Comparison of ENCODE assay signal across 14 cellular contexts in the genomic region with DNA sequence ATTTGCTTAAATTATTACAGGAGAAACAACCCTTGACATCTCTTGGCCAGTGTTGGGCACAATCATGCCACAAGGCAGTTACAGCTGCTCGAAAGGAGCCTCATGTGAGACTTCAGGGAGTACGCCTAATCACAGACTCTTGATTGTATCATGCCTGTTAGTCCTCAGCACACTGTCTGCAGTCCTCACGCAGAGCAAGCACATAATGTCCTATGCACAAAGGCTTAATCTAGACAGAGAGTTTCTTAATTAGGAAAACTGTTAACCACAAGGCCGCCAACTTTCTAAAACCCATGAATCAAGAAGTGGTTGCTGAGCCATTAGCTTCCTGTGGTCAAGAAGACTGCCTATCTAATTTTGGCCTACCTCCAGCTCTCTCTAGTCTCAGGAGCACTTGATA.
DNase-seq lines count a peak whose midpoint lies in the region; ATAC-seq and TF ChIP-seq lines count a peak whose summit lies in the region.
"Had no signal": no experiment of that assay in that cellular context is flagged by ENCODE, and none has a peak within 500 bp of the region (broad histone marks: within the 10 kb centered on the region; RNA-seq: fewer than 3 reads in every experiment).

No MANE protein-coding gene starts in this region.

- no peak for TF ChIP-seq CTCF in NB4 (IDR thresholded peaks at IDR 0.05; ENCODE audit: low read depth, low read length)
- TF ChIP-seq CTCF in choroid plexus epithelial cell (conservative IDR thresholded peaks at IDR 0.05; ENCODE audit: low read depth, low read length), result no peak
- TF ChIP-seq CTCF in ascending aorta (IDR thresholded peaks at IDR 0.05), result no peak

- TF ChIP-seq POLR2A in NB4 (IDR thresholded peaks at IDR 0.05; ENCODE audit: extremely low read depth, insufficient read length), result no peak

- intact Hi-C loops in sciatic nerve (cut with DNase I) (no loop called here), ascending aorta (cut with DNase I) (no loop called here)

- ATAC-seq in GM18861 (IDR thresholded peaks at IDR 0.05; ENCODE audit: unreplicated experiment), result peak; percentile 56
- peak; percentile 52 for ATAC-seq in sciatic nerve
- no peak for ATAC-seq in GM18520 (IDR thresholded peaks at IDR 0.05; ENCODE audit: unreplicated experiment)
- ATAC-seq: activated CD8-positive, alpha-beta memory T cell treated with anti-CD3 and anti-CD28 coated beads, Interleukin-2, amount 10 ng/mL, durations not matched to agents 7 days and 5 days had no signal

- DNase-seq in NB4 (ENCODE audit: low read depth), result peak; percentile 77
- DNase-seq in choroid plexus epithelial cell (ENCODE audit: low read depth), result peak; percentile 67
- no peak for DNase-seq in sciatic nerve (ENCODE audit: low spot score)
- DNase-seq in middle frontal gyrus (ENCODE audit: extremely low spot score, low spot score), result no peak
- DNase-seq in cerebellum (ENCODE audit: low spot score), result no peak
- no peak for DNase-seq in ascending aorta (ENCODE audit: low spot score in 2 of 2)
- DNase-seq: activated CD8-positive, alpha-beta memory T cell treated with anti-CD3 and anti-CD28 coated beads, Interleukin-2, amount 10 ng/mL, durations not matched to agents 7 days and 5 days; activated naive CD8-positive, alpha-beta T cell treated with anti-CD3 and anti-CD28 coated beads, Interleukin-2, amount 10 ng/mL, durations not matched to agents 7 days and 5 days; SHP77 treated with DMSO at 0.1 percent for 48 hours; stimulated activated CD4-positive, alpha-beta T cell treated with anti-CD3 and anti-CD28 coated beads, Interleukin-4, amount 100 ng/mL, for 1 hour; stimulated activated naive CD4-positive, alpha-beta T cell treated with Interleukin-2 at 50 U/mL for 16 hours had no signal

- no peaks in the 10 kb centered on the region for H3K9me3 ChIP-seq in ascending aorta
- H3K9me3 ChIP-seq: prostate gland had no signal

- no peaks in the 10 kb centered on the region for H3K4me1 ChIP-seq in ascending aorta
- H3K4me1 ChIP-seq: prostate gland had no signal

- H3K4me3 ChIP-seq in NB4 (ENCODE audit: low read depth, low read length), result no peak overlapping the region
- H3K4me3 ChIP-seq in choroid plexus epithelial cell (ENCODE audit: low read depth, low read length), result no peak overlapping the region
- H3K4me3 ChIP-seq in ascending aorta, result no peak overlapping the region
- H3K4me3 ChIP-seq: prostate gland had no signal

- no peaks in the 10 kb centered on the region for H3K27me3 ChIP-seq in ascending aorta

- H3K27ac ChIP-seq in ascending aorta, result no peak overlapping the region
- H3K27ac ChIP-seq: prostate gland had no signal

- no peaks in the 10 kb centered on the region for H3K36me3 ChIP-seq in ascending aorta
- H3K36me3 ChIP-seq: prostate gland had no signal

Comparison
In these comparisons a context has a peak if more than half of its experiments do, and no peak if none do; other contexts are left out.
1. DNase-seq: peak in NB4 (single experiment) and choroid plexus epithelial cell (single experiment); none in sciatic nerve (single experiment), middle frontal gyrus (single experiment), cerebellum (single experiment) and ascending aorta (0 of 2).